Comparison of ENCODE assay signal across 21 cellular contexts in genomic region chr3:3074551-3075257, GRCh38. TPM values are rescaled to one million over a fixed set of nuclear protein-coding genes. Genes with fewer than 3 reads are reported as not detected.
DNase-seq lines count a peak whose midpoint lies in the region; ATAC-seq and TF ChIP-seq lines count a peak whose summit lies in the region.
"Had no signal": no experiment of that assay in that cellular context is flagged by ENCODE, and none has a peak within 500 bp of the region (broad histone marks: within the 10 kb centered on the region; RNA-seq: fewer than 3 reads in every experiment).

No MANE protein-coding gene starts in this region.

- H3K4me1 Mint-ChIP-seq in activated CD4-positive, alpha-beta memory T cell treated with anti-CD3 and anti-CD28 coated beads for 36 hours (ENCODE audit: low read depth) = no peaks in the 10 kb centered on the region

- H3K4me2 ChIP-seq in hepatocyte = no peak overlapping the region

- H4K20me1 ChIP-seq in hepatocyte (ENCODE audit: insufficient read depth, poor library complexity, severe bottlenecking) = no peaks in the 10 kb centered on the region

- 87% methylated on average over 5 of the region's 5 CpGs for WGBS in hepatocyte (ENCODE audit: low lambda C conversion rate, missing lambda C conversion rate)

- no peak overlapping the region for H3K27ac ChIP-seq in hepatocyte
- H3K27ac ChIP-seq: body of pancreas, esophagus muscularis mucosa, heart right ventricle, parathyroid adenoma, SK-N-MC, skin epidermis, stomach had no signal

- no peak for TF ChIP-seq CTCF in foreskin fibroblast (IDR thresholded peaks at IDR 0.05; ENCODE audit: low read depth, low read length)
- TF ChIP-seq CTCF in hepatocyte (IDR thresholded peaks at IDR 0.05; ENCODE audit: poor library complexity) = no peak

- no peaks in the 10 kb centered on the region for H3K9me3 ChIP-seq in hepatocyte (ENCODE audit: low read depth)
- H3K9me3 ChIP-seq: body of pancreas, esophagus muscularis mucosa, heart right ventricle, stomach had no signal

- DNase-seq in activated CD4-positive, alpha-beta memory T cell treated with anti-CD3 and anti-CD28 coated beads for 36 hours = no peak
- DNase-seq in foreskin fibroblast (no peak), hepatocyte (ENCODE audit: low spot score) (no peak), SIG-M5 (lab: John Stamatoyannopoulos, UW) (no peak)
- DNase-seq: ACHN, body of pancreas, H7, heart right ventricle, NCI-H1105 treated with DMSO at 0.1 percent for 48 hours, NCI-H226, stomach had no signal

- H3K27me3 Mint-ChIP-seq in activated CD4-positive, alpha-beta memory T cell treated with anti-CD3 and anti-CD28 coated beads for 36 hours = no peaks in the 10 kb centered on the region
- H3K27me3 Mint-ChIP-seq: dendritic cell treated with granulocyte-macrophage colony-stimulating factor and Interleukin-4, amounts not matched to agents 40 ng/mL and 50 ng/mL, for 4 days had no signal

- no peaks in the 10 kb centered on the region for H3K9me3 Mint-ChIP-seq in activated CD4-positive, alpha-beta memory T cell treated with anti-CD3 and anti-CD28 coated beads for 36 hours
- H3K9me3 Mint-ChIP-seq: dendritic cell treated with granulocyte-macrophage colony-stimulating factor and Interleukin-4, amounts not matched to agents 40 ng/mL and 50 ng/mL, for 4 days had no signal

- no peaks in the 10 kb centered on the region for H3K27me3 ChIP-seq in hepatocyte
- H3K27me3 ChIP-seq: body of pancreas, esophagus muscularis mucosa, stomach had no signal

- no peak overlapping the region for H3K27ac Mint-ChIP-seq in activated CD4-positive, alpha-beta memory T cell treated with anti-CD3 and anti-CD28 coated beads for 36 hours
- H3K27ac Mint-ChIP-seq: dendritic cell treated with granulocyte-macrophage colony-stimulating factor and Interleukin-4, amounts not matched to agents 40 ng/mL and 50 ng/mL, for 4 days had no signal

- intact Hi-C loops in activated CD4-positive, alpha-beta memory T cell treated with anti-CD3 and anti-CD28 coated beads for 36 hours (cut with micrococcal nuclease) = no loop called here

- peak; percentile 84 for ATAC-seq in GM18499 (IDR thresholded peaks at IDR 0.05; ENCODE audit: insufficient read depth, unreplicated experiment)
- peak; percentile 75 for ATAC-seq in GM19452 (IDR thresholded peaks at IDR 0.05; ENCODE audit: unreplicated experiment)
- peak; percentile 65 for ATAC-seq in HG02678 (IDR thresholded peaks at IDR 0.05; ENCODE audit: unreplicated experiment)
- peak; percentile 56 for ATAC-seq in HG03460 (IDR thresholded peaks at IDR 0.05; ENCODE audit: unreplicated experiment)
- ATAC-seq: body of pancreas, heart right ventricle had no signal

- no peaks in the 10 kb centered on the region for H3K36me3 Mint-ChIP-seq in activated CD4-positive, alpha-beta memory T cell treated with anti-CD3 and anti-CD28 coated beads for 36 hours

- H3K4me3 Mint-ChIP-seq in activated CD4-positive, alpha-beta memory T cell treated with anti-CD3 and anti-CD28 coated beads for 36 hours = no peak overlapping the region
- H3K4me3 Mint-ChIP-seq: dendritic cell treated with granulocyte-macrophage colony-stimulating factor and Interleukin-4, amounts not matched to agents 40 ng/mL and 50 ng/mL, for 4 days had no signal

- H3K36me3 ChIP-seq in hepatocyte (replicated peaks; ENCODE audit: insufficient read depth, low read depth) = no peaks in the 10 kb centered on the region
- H3K36me3 ChIP-seq: esophagus muscularis mucosa, heart right ventricle, stomach had no signal

- CTCF ChIA-PET in activated CD4-positive, alpha-beta memory T cell treated with anti-CD3 and anti-CD28 coated beads for 36 hours (lab: Charles Lee) = no interaction called here

- H3K4me3 ChIP-seq in foreskin fibroblast (ENCODE audit: low read depth in 1 of 2, low read length in 2 of 2) (no peak overlapping the region), hepatocyte (no peak overlapping the region)
- H3K4me3 ChIP-seq: body of pancreas, esophagus muscularis mucosa, heart right ventricle, SK-N-MC, skin epidermis, stomach had no signal

- H3K79me2 ChIP-seq in hepatocyte = no peaks in the 10 kb centered on the region
- H3K79me2 ChIP-seq: parathyroid adenoma had no signal

- H2AFZ ChIP-seq in hepatocyte = no peak overlapping the region
- H2AFZ ChIP-seq: parathyroid adenoma had no signal

- H3K9me2 ChIP-seq in hepatocyte (replicated peaks; ENCODE audit: insufficient read depth) = no peaks in the 10 kb centered on the region

- POLR2A ChIA-PET in activated CD4-positive, alpha-beta memory T cell treated with anti-CD3 and anti-CD28 coated beads for 36 hours (lab: Charles Lee) = no interaction called here

- no peaks in the 10 kb centered on the region for H3K4me1 ChIP-seq in hepatocyte (ENCODE audit: insufficient read depth)
- H3K4me1 ChIP-seq: body of pancreas, esophagus muscularis mucosa, heart right ventricle, parathyroid adenoma, stomach had no signal

RNA-seq across cellular contexts. Expression of gene IL5RA, which starts 35.5 kb away (rescaled TPM):
- under 1 TPM; 0.15 to 0.74 TPM for total RNA-seq in activated CD4-positive, alpha-beta memory T cell treated with anti-CD3 and anti-CD28 coated beads for 36 hours
- total RNA-seq in hepatocyte = 1.5 TPM in 1 of 2 replicates, not detected in the other
- polyA plus RNA-seq in hepatocyte = not detected in 2 replicates
- total RNA-seq: body of pancreas, H7, kidney epithelial cell had no signal

RNA-seq across cellular contexts. Expression of gene TRNT1, which starts 52.0 kb away (rescaled TPM):
- total RNA-seq in activated CD4-positive, alpha-beta memory T cell treated with anti-CD3 and anti-CD28 coated beads for 36 hours = 10 to 100 TPM; 51.5 to 53.6 TPM
- 25.3 and 26.0 TPM in 2 replicates for total RNA-seq in hepatocyte
- polyA plus RNA-seq in hepatocyte = 22.2 and 27.5 TPM in 2 replicates
